8 cellular contexts compared by ENCODE assay signal in genomic region chr7:5690931-5691461, GRCh38.
DNase-seq lines count a peak whose midpoint lies in the region; ATAC-seq, FAIRE-seq and TF ChIP-seq lines count a peak whose summit lies in the region.

No MANE protein-coding gene starts in this region.

- no peaks in the 10 kb centered on the region for H3K27me3 ChIP-seq in CD4-positive, CD25-positive, alpha-beta regulatory T cell (ENCODE audit: control insufficient read depth, insufficient read depth, low read length)
- H3K27me3 ChIP-seq in Panc1 (ENCODE audit: control insufficient read depth, insufficient read depth, low read length) (no peaks in the 10 kb centered on the region), endothelial cell of umbilical vein (ENCODE audit: control insufficient read depth in 2 of 2, insufficient read depth in 2 of 2, low read length in 2 of 2) (no peaks in the 10 kb centered on the region), neutrophil (no peaks in the 10 kb centered on the region)

- H3K27ac Mint-ChIP-seq in CD4-positive, CD25-positive, alpha-beta regulatory T cell = peak overlapping the region; percentile 47 to 67 (median 65)

- in situ Hi-C loops in Panc1 (cut with HindIII; ENCODE audit: low pct_unique_long_range_greater_than_20kb, low sequenced_read_pairs) = loop anchor here (25.0 kb wide), 1 partner anchor 121 kb away; no protein-coding TSS in a partner anchor

- peaks cover 11% of the 10 kb centered on the region for H3K36me3 ChIP-seq in CD4-positive, CD25-positive, alpha-beta regulatory T cell (ENCODE audit: control insufficient read depth, insufficient read depth, low read length)
- no peaks in the 10 kb centered on the region for H3K36me3 ChIP-seq in Panc1 (ENCODE audit: control insufficient read depth, insufficient read depth, low read length)
- peaks cover 0 to 4% of the 10 kb centered on the region in 2 experiments for H3K36me3 ChIP-seq in endothelial cell of umbilical vein (ENCODE audit: control insufficient read depth in 2 of 2, extremely low read depth in 1 of 2, insufficient read depth in 2 of 2, low read length in 2 of 2)
- peaks cover 1% of the 10 kb centered on the region for H3K36me3 ChIP-seq in neutrophil

- POLR2A ChIA-PET in Panc1 (lab: Charles Lee) (no interaction called here), endothelial cell of umbilical vein (lab: Charles Lee) (no interaction called here)

- DNase-seq in CD4-positive, CD25-positive, alpha-beta regulatory T cell = no peak
- no peak for DNase-seq in Panc1 (ENCODE audit: low read depth, low spot score)
- DNase-seq in endothelial cell of umbilical vein (ENCODE audit: low read depth, low spot score) = no peak
- no peak for DNase-seq in HK-2 (ENCODE audit: unreplicated experiment)
- no peak for DNase-seq in NCI-H510A treated with DMSO at 0.1 percent for 48 hours (lab: John Stamatoyannopoulos, UW)
- DNase-seq in NCI-H1417 treated with DMSO at 0.1 percent for 48 hours (lab: John Stamatoyannopoulos, UW) = no peak

- peaks cover 57% of the 10 kb centered on the region for H3K4me1 ChIP-seq in CD4-positive, CD25-positive, alpha-beta regulatory T cell (ENCODE audit: control insufficient read depth, insufficient read depth, low read length, poor library complexity, severe bottlenecking)
- H3K4me1 ChIP-seq in Panc1 (ENCODE audit: control insufficient read depth, insufficient read depth, low read length) (peaks cover 35% of the 10 kb centered on the region), endothelial cell of umbilical vein (ENCODE audit: control insufficient read depth, extremely low read depth, insufficient read depth, low read length) (peaks cover 34% of the 10 kb centered on the region), neutrophil (ENCODE audit: control insufficient read depth in 1 of 2, insufficient read depth in 1 of 2, low read depth in 1 of 2, low read length in 1 of 2) (peaks cover 82% of the 10 kb centered on the region in 2 experiments)

- no peaks in the 10 kb centered on the region for H3K9me3 Mint-ChIP-seq in CD4-positive, CD25-positive, alpha-beta regulatory T cell

- H3K9ac ChIP-seq in endothelial cell of umbilical vein (replicated peaks; ENCODE audit: extremely low read depth, insufficient read depth, low read length) = no peak overlapping the region

- dilution Hi-C loops in endothelial cell of umbilical vein (cut with MboI; ENCODE audit: extremely low pct_ligation_motif_present, low sequenced_read_pairs) = no loop called here

- H3K79me2 ChIP-seq in endothelial cell of umbilical vein (ENCODE audit: control insufficient read depth, insufficient read depth, low read length) = peaks cover 4% of the 10 kb centered on the region

- intact Hi-C loops in Panc1 (cut with micrococcal nuclease; ENCODE audit: unreplicated experiment) (no loop called here), endothelial cell of umbilical vein (cut with micrococcal nuclease) (no loop called here)

- peaks cover 11% of the 10 kb centered on the region for H3K36me3 Mint-ChIP-seq in CD4-positive, CD25-positive, alpha-beta regulatory T cell

- H3K4me2 ChIP-seq in endothelial cell of umbilical vein (ENCODE audit: insufficient read depth, low read length) = no peak overlapping the region

- no peaks in the 10 kb centered on the region for H3K9me3 ChIP-seq in CD4-positive, CD25-positive, alpha-beta regulatory T cell (ENCODE audit: control insufficient read depth in 2 of 2, low read length in 2 of 2)
- H3K9me3 ChIP-seq in Panc1 (ENCODE audit: control insufficient read depth, insufficient read depth, low read depth, low read length) (no peaks in the 10 kb centered on the region), endothelial cell of umbilical vein (replicated peaks; ENCODE audit: control insufficient read depth, insufficient read depth, low read length) (no peaks in the 10 kb centered on the region), neutrophil (no peaks in the 10 kb centered on the region)

- H2AFZ ChIP-seq in endothelial cell of umbilical vein (ENCODE audit: low read depth, low read length) = no peak overlapping the region

- BruUV-seq in Panc1 (replicated peaks; lab: Mats Ljungman, UMichigan) = no TSS peak
- BruUV-seq in endothelial cell of umbilical vein (replicated peaks; lab: Mats Ljungman, UMichigan) = no TSS peak

- TF ChIP-seq POLR2A in endothelial cell of umbilical vein (IDR thresholded peaks at IDR 0.05; ENCODE audit: low read depth, low read length) = no peak

- H3K9me1 ChIP-seq in endothelial cell of umbilical vein (replicated peaks; ENCODE audit: control insufficient read depth, extremely low read depth, insufficient read depth, low read length) = no peaks in the 10 kb centered on the region

- TF ChIP-seq CTCF in Panc1 (IDR thresholded peaks at IDR 0.05) = no peak
- no peak for TF ChIP-seq CTCF in endothelial cell of umbilical vein (IDR thresholded peaks at IDR 0.05; ENCODE audit: extremely low read depth in 1 of 2, insufficient read depth in 1 of 2, low read depth in 1 of 2, low read length in 2 of 2)
- TF ChIP-seq CTCF in neutrophil (IDR thresholded peaks at IDR 0.05) = no peak

- H3K4me1 Mint-ChIP-seq in CD4-positive, CD25-positive, alpha-beta regulatory T cell = peaks cover 41 to 92% (median 63%) of the 10 kb centered on the region in 4 donors

- no peak for ATAC-seq in CD4-positive, CD25-positive, alpha-beta regulatory T cell (ENCODE audit: low read depth in 2 of 2)
- no peak for ATAC-seq in Panc1
- ATAC-seq in HG03045 (IDR thresholded peaks at IDR 0.05; ENCODE audit: unreplicated experiment) = no peak

- CTCF ChIA-PET in Panc1 (lab: Charles Lee) = interaction anchor here (0.6 to 1.0 kb wide), 2 partner anchors 196 to 265 kb away, joined by 3 to 5 read pairs; no protein-coding TSS in a partner anchor
- CTCF ChIA-PET in endothelial cell of umbilical vein (lab: Charles Lee) = interaction anchor here (0.6 to 1.9 kb wide), 2 partner anchors 13 to 175 kb away, joined by 3 to 10 read pairs; no protein-coding TSS in a partner anchor

- no peak overlapping the region for H3K4me3 ChIP-seq in CD4-positive, CD25-positive, alpha-beta regulatory T cell (ENCODE audit: low read depth, low read length)
- H3K4me3 ChIP-seq in Panc1 (ENCODE audit: low read depth in 2 of 2, low read length in 2 of 2) (no peak overlapping the region), endothelial cell of umbilical vein (replicated peaks in 1 of 3; ENCODE audit: insufficient read depth in 1 of 3, low read depth in 1 of 3, low read length in 3 of 3) (no peak overlapping the region), neutrophil (ENCODE audit: low read depth in 1 of 2, low read length in 1 of 2) (no peak overlapping the region)

- no peaks in the 10 kb centered on the region for H3K27me3 Mint-ChIP-seq in CD4-positive, CD25-positive, alpha-beta regulatory T cell

- H3K27ac ChIP-seq in CD4-positive, CD25-positive, alpha-beta regulatory T cell (ENCODE audit: insufficient read depth, low read length, poor library complexity, severe bottlenecking) = no peak overlapping the region
- H3K27ac ChIP-seq in Panc1 (ENCODE audit: low read length) (peak overlapping the region; percentile 60), endothelial cell of umbilical vein (ENCODE audit: insufficient read depth, low read depth, low read length) (no peak overlapping the region), neutrophil (peak overlapping the region; percentile 90)

- H3K4me3 Mint-ChIP-seq in CD4-positive, CD25-positive, alpha-beta regulatory T cell = no peak overlapping the region

- peak; percentile 8 for FAIRE-seq in endothelial cell of umbilical vein (lab: Jason Lieb, UNC)

- no peaks in the 10 kb centered on the region for H4K20me1 ChIP-seq in endothelial cell of umbilical vein (replicated peaks; ENCODE audit: control insufficient read depth, extremely low read depth, insufficient read depth, low read length)

TF ChIP-seq in endothelial cell of umbilical vein, 7 proteins besides CTCF, POLR2A, EP300 and RAD21:
- TF ChIP-seq JUN (IDR thresholded peaks at IDR 0.05; ENCODE audit: borderline replicate concordance, insufficient read depth, insufficient read length, low read depth) (no peak), EZH2 (IDR thresholded peaks at IDR 0.05; ENCODE audit: borderline replicate concordance, low read depth, low read length, severe bottlenecking) (no peak), MYC (IDR thresholded peaks at IDR 0.05; ENCODE audit: low read depth, low read length) (no peak), FOS (IDR thresholded peaks at IDR 0.05; ENCODE audit: borderline replicate concordance, insufficient read depth, low read length) (no peak), POLR2AphosphoS5 (IDR thresholded peaks at IDR 0.05; ENCODE audit: insufficient read depth, low read depth, low read length) (no peak), GATA2 (IDR thresholded peaks at IDR 0.05; ENCODE audit: insufficient read depth, insufficient read length, low read depth, low read length) (no peak), MAX (IDR thresholded peaks at IDR 0.05; ENCODE audit: insufficient read depth, insufficient read length) (no peak)

Comparison
In these comparisons a context has a peak if more than half of its experiments do, and no peak if none do; other contexts are left out.
1. H3K27ac ChIP-seq: peak in Panc1 (single experiment) and neutrophil (single experiment); none in CD4-positive, CD25-positive, alpha-beta regulatory T cell (single experiment) and endothelial cell of umbilical vein (single experiment).